In the genomic region with DNA sequence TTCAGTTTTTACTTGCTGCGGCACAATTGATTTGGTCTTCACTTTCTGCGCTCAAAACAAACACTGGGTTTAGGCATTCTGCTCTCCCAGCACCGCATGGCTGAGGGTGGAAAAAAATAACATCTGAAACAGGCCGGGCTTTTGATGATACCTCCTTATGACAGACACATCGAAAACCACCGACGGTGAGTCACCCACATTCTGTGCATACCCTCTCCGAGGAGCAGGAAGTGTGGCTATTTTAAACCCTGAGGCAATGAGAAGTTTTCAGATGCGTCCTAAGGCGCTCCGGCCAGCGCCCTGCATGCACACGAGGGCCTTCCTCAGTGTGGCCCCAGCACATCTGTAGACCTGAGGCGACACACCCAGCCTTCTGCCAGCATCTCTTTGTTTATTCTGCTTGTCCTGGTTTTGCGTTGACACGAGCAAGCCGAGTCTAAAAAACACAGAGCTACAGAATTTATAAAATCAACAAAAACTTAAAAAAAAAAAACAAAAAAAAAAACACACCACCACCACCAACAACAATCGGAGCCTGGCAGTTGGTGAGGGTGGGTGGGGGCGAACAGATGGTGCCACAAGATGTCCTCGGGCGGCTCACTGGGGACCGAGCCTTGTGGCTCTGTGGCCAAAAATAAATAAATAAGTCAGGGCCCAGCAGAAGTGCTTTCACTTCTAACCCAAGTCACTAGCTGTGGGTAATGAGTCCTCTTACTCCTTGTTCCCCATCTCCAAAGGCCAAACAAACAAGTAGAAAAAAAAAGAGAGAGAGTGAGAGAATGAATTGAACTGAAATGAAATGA, we compare ENCODE assay signal across 8 cellular contexts.
DNase-seq lines count a peak whose midpoint lies in the region; ATAC-seq and TF ChIP-seq lines count a peak whose summit lies in the region.

No MANE protein-coding gene starts in this region.

- H3K4me1 Mint-ChIP-seq in activated CD8-positive, alpha-beta T cell treated with anti-CD3 and anti-CD28 coated beads, Interleukin-2, amount 10 ng/mL, durations not matched to agents 7 days and 5 days (ENCODE audit: low read depth) = peaks cover 63% of the 10 kb centered on the region
- peaks cover 43% of the 10 kb centered on the region for H3K4me1 Mint-ChIP-seq in endodermal cell
- H3K4me1 Mint-ChIP-seq in stimulated activated naive B cell treated with anti-CD40 and anti-IgM and Interleukin-4, amounts not matched to agents 10 μg/mL and 1 μg/mL and 100 μg/mL, for 72 hours = peaks cover 43 to 68% of the 10 kb centered on the region in 2 donors

- H3K27ac ChIP-seq in endodermal cell (ENCODE audit: low read depth, low read length) = peak overlapping the region; percentile 12

- DNase-seq in NCI-H524 treated with DMSO at 0.1 percent for 48 hours (lab: John Stamatoyannopoulos, UW) (peak; percentile 51), endodermal cell (peak; percentile 79), myocyte (ENCODE audit: low read depth) (peak; percentile 100), NCI-H2081 (lab: John Stamatoyannopoulos, UW) (no peak)
- DNase-seq in activated CD8-positive, alpha-beta T cell treated with anti-CD3 and anti-CD28 coated beads, Interleukin-2, amount 10 ng/mL, durations not matched to agents 7 days and 5 days = peak; percentile 93
- peak; percentile 89 for DNase-seq in stimulated activated naive B cell treated with anti-CD40 and anti-IgM and Interleukin-4, amounts not matched to agents 10 μg/mL and 1 μg/mL and 100 μg/mL, for 72 hours

- peak overlapping the region; percentile 94 for H3K27ac Mint-ChIP-seq in activated CD8-positive, alpha-beta T cell treated with anti-CD3 and anti-CD28 coated beads, Interleukin-2, amount 10 ng/mL, durations not matched to agents 7 days and 5 days
- peak overlapping the region; percentile 10 for H3K27ac Mint-ChIP-seq in endodermal cell
- H3K27ac Mint-ChIP-seq in stimulated activated naive B cell treated with anti-CD40 and anti-IgM and Interleukin-4, amounts not matched to agents 10 μg/mL and 1 μg/mL and 100 μg/mL, for 72 hours = peak overlapping the region; percentile 85

- no peaks in the 10 kb centered on the region for H3K9me3 Mint-ChIP-seq in activated CD8-positive, alpha-beta T cell treated with anti-CD3 and anti-CD28 coated beads, Interleukin-2, amount 10 ng/mL, durations not matched to agents 7 days and 5 days (ENCODE audit: insufficient read depth)
- H3K9me3 Mint-ChIP-seq in endodermal cell = peaks cover 7% of the 10 kb centered on the region
- H3K9me3 Mint-ChIP-seq in stimulated activated naive B cell treated with anti-CD40 and anti-IgM and Interleukin-4, amounts not matched to agents 10 μg/mL and 1 μg/mL and 100 μg/mL, for 72 hours = peaks cover 0 to 1% of the 10 kb centered on the region in 2 donors

- TF ChIP-seq CTCF in endodermal cell (conservative IDR thresholded peaks at IDR 0.05) = no peak

- no peaks in the 10 kb centered on the region for H3K36me3 ChIP-seq in endodermal cell (ENCODE audit: control insufficient read depth, insufficient read depth, low read length)

- POLR2A ChIA-PET in activated CD8-positive, alpha-beta T cell treated with anti-CD3 and anti-CD28 coated beads, Interleukin-2, amount 10 ng/mL, durations not matched to agents 7 days and 5 days (lab: Charles Lee) = interaction anchor here (0.6 to 2.5 kb wide), 6 partner anchors 48 to 239 kb away, joined by 3 to 29 read pairs (median 5); partner anchors contain the start of gene IRF2BP2

- peak; percentile 94 for ATAC-seq in GM18520 (IDR thresholded peaks at IDR 0.05; ENCODE audit: unreplicated experiment)
- peak; percentile 91 for ATAC-seq in HG02885 (IDR thresholded peaks at IDR 0.05; ENCODE audit: poor library complexity, unreplicated experiment)
- peak; percentile 93 for ATAC-seq in activated CD8-positive, alpha-beta T cell treated with anti-CD3 and anti-CD28 coated beads, Interleukin-2, amount 10 ng/mL, durations not matched to agents 7 days and 5 days
- ATAC-seq in stimulated activated naive B cell treated with anti-CD40 and anti-IgM and Interleukin-4, amounts not matched to agents 10 μg/mL and 1 μg/mL and 100 μg/mL, for 72 hours (replicated peaks) = peak; percentile 85

- no peak overlapping the region for H3K4me3 ChIP-seq in endodermal cell (ENCODE audit: low read length)

- 61 to 77% methylated on average over 13 to 22 of the region's 22 CpGs for WGBS in endodermal cell (ENCODE audit: insufficient coverage in 1 of 2, insufficient read length in 1 of 2), 2 experiments

- no peaks in the 10 kb centered on the region for H3K9me3 ChIP-seq in endodermal cell (ENCODE audit: control insufficient read depth, low read length)

- H3K27me3 Mint-ChIP-seq in activated CD8-positive, alpha-beta T cell treated with anti-CD3 and anti-CD28 coated beads, Interleukin-2, amount 10 ng/mL, durations not matched to agents 7 days and 5 days (ENCODE audit: low read depth) = no peaks in the 10 kb centered on the region
- H3K27me3 Mint-ChIP-seq in endodermal cell (ENCODE audit: insufficient read depth) = no peaks in the 10 kb centered on the region
- H3K27me3 Mint-ChIP-seq in stimulated activated naive B cell treated with anti-CD40 and anti-IgM and Interleukin-4, amounts not matched to agents 10 μg/mL and 1 μg/mL and 100 μg/mL, for 72 hours = no peaks in the 10 kb centered on the region

- H3K27me3 ChIP-seq in endodermal cell (ENCODE audit: control insufficient read depth, insufficient read depth, low read length, poor library complexity, severe bottlenecking) = peaks cover 12% of the 10 kb centered on the region

- peak overlapping the region; percentile 50 for H3K4me3 Mint-ChIP-seq in activated CD8-positive, alpha-beta T cell treated with anti-CD3 and anti-CD28 coated beads, Interleukin-2, amount 10 ng/mL, durations not matched to agents 7 days and 5 days
- no peak overlapping the region for H3K4me3 Mint-ChIP-seq in endodermal cell
- H3K4me3 Mint-ChIP-seq in stimulated activated naive B cell treated with anti-CD40 and anti-IgM and Interleukin-4, amounts not matched to agents 10 μg/mL and 1 μg/mL and 100 μg/mL, for 72 hours = peak overlapping the region; percentile 29 to 51

- no peak overlapping the region for H3K9ac ChIP-seq in endodermal cell (ENCODE audit: extremely low read depth, low read length, poor library complexity, severe bottlenecking)

- peaks cover 18% of the 10 kb centered on the region for H3K4me1 ChIP-seq in endodermal cell (ENCODE audit: control insufficient read depth, insufficient read depth, low read length)

- CTCF ChIA-PET in activated CD8-positive, alpha-beta T cell treated with anti-CD3 and anti-CD28 coated beads, Interleukin-2, amount 10 ng/mL, durations not matched to agents 7 days and 5 days (lab: Charles Lee) = interaction anchor here (0.5 to 2.8 kb wide), 7 partner anchors 19 to 311 kb away, joined by 3 to 13 read pairs (median 5); no protein-coding TSS in a partner anchor

- peaks cover 5% of the 10 kb centered on the region for H3K36me3 Mint-ChIP-seq in activated CD8-positive, alpha-beta T cell treated with anti-CD3 and anti-CD28 coated beads, Interleukin-2, amount 10 ng/mL, durations not matched to agents 7 days and 5 days (ENCODE audit: low read depth)
- no peaks in the 10 kb centered on the region for H3K36me3 Mint-ChIP-seq in endodermal cell (ENCODE audit: low read depth)
- H3K36me3 Mint-ChIP-seq in stimulated activated naive B cell treated with anti-CD40 and anti-IgM and Interleukin-4, amounts not matched to agents 10 μg/mL and 1 μg/mL and 100 μg/mL, for 72 hours = peaks cover 3 to 4% of the 10 kb centered on the region in 2 donors

Comparison
In these comparisons a context has a peak if more than half of its experiments do, and no peak if none do; other contexts are left out.
1. DNase-seq: peak in NCI-H524 treated with DMSO at 0.1 percent for 48 hours (single experiment), activated CD8-positive, alpha-beta T cell treated with anti-CD3 and anti-CD28 coated beads, Interleukin-2, amount 10 ng/mL, durations not matched to agents 7 days and 5 days (single experiment), endodermal cell (single experiment), myocyte (single experiment) and stimulated activated naive B cell treated with anti-CD40 and anti-IgM and Interleukin-4, amounts not matched to agents 10 μg/mL and 1 μg/mL and 100 μg/mL, for 72 hours (single experiment); none in NCI-H2081 (0 of 2).
2. H3K27ac Mint-ChIP-seq: peak in every context shown above with its lines; median percentile 94 in activated CD8-positive, alpha-beta T cell treated with anti-CD3 and anti-CD28 coated beads, Interleukin-2, amount 10 ng/mL, durations not matched to agents 7 days and 5 days; 85 in stimulated activated naive B cell treated with anti-CD40 and anti-IgM and Interleukin-4, amounts not matched to agents 10 μg/mL and 1 μg/mL and 100 μg/mL, for 72 hours; 10 in endodermal cell.
3. Peak in every context shown above with its lines, with median percentiles within 50 percentile points of each other: ATAC-seq.